ENCODE assay signal across 1 cellular context in genomic region chr1:27522148-27522859, GRCh38.
TF ChIP-seq lines count a peak whose summit lies in the region.

No MANE protein-coding gene starts in this region.

TF ChIP-seq in HepG2, 621 proteins besides CTCF, POLR2A, EP300 and RAD21 (continued from another document and continues in another):
- TF ChIP-seq ZNF687 (CRISPR knock-in tag; IDR thresholded peaks at IDR 0.05) (peak; percentile 96), ADNP (CRISPR knock-in tag; IDR thresholded peaks at IDR 0.05) (no peak), ZNF782 (CRISPR knock-in tag; IDR thresholded peaks at IDR 0.05; ENCODE audit: borderline replicate concordance) (no peak), ZSCAN9 (CRISPR knock-in tag; IDR thresholded peaks at IDR 0.05; ENCODE audit: borderline replicate concordance) (no peak), ZSCAN5A (CRISPR knock-in tag; IDR thresholded peaks at IDR 0.05; ENCODE audit: borderline replicate concordance) (no peak), STAT6 (CRISPR knock-in tag; IDR thresholded peaks at IDR 0.05; ENCODE audit: borderline replicate concordance) (no peak), ZFP41 (CRISPR knock-in tag; IDR thresholded peaks at IDR 0.05; ENCODE audit: borderline replicate concordance) (no peak), MIER2 (CRISPR knock-in tag; IDR thresholded peaks at IDR 0.05) (no peak), SETDB1 (CRISPR knock-in tag; IDR thresholded peaks at IDR 0.05; ENCODE audit: borderline replicate concordance) (no peak), FOXP4 (CRISPR knock-in tag; IDR thresholded peaks at IDR 0.05) (no peak), RBFOX2 (IDR thresholded peaks at IDR 0.05; ENCODE audit: low read depth, low read length) (no peak), ZNF629 (CRISPR knock-in tag; conservative IDR thresholded peaks at IDR 0.05) (no peak), EEA1 (CRISPR knock-in tag; IDR thresholded peaks at IDR 0.05; ENCODE audit: borderline replicate concordance) (no peak), ZSCAN21 (CRISPR knock-in tag; IDR thresholded peaks at IDR 0.05; ENCODE audit: borderline replicate concordance) (no peak), HDAC1 (CRISPR knock-in tag; IDR thresholded peaks at IDR 0.05) (peak; percentile 77), ZNF138 (CRISPR knock-in tag; IDR thresholded peaks at IDR 0.05; ENCODE audit: low read depth) (no peak), ZNF282 (IDR thresholded peaks at IDR 0.05; ENCODE audit: partially characterized antibody) (no peak), ATF6 (CRISPR knock-in tag; conservative IDR thresholded peaks at IDR 0.05) (no peak), HBP1 (CRISPR knock-in tag; IDR thresholded peaks at IDR 0.05; ENCODE audit: low read depth) (no peak), SOX5 (CRISPR knock-in tag; IDR thresholded peaks at IDR 0.05; ENCODE audit: borderline replicate concordance) (no peak), RXRB (CRISPR knock-in tag; IDR thresholded peaks at IDR 0.05; ENCODE audit: borderline replicate concordance) (no peak)
- TF ChIP-seq, protein P1, sequence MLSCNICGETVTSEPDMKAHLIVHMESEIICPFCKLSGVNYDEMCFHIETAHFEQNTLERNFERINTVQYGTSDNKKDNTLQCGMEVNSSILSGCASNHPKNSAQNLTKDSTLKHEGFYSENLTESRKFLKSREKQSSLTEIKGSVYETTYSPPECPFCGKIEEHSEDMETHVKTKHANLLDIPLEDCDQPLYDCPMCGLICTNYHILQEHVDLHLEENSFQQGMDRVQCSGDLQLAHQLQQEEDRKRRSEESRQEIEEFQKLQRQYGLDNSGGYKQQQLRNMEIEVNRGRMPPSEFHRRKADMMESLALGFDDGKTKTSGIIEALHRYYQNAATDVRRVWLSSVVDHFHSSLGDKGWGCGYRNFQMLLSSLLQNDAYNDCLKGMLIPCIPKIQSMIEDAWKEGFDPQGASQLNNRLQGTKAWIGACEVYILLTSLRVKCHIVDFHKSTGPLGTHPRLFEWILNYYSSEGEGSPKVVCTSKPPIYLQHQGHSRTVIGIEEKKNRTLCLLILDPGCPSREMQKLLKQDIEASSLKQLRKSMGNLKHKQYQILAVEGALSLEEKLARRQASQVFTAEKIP (CRISPR knock-in tag; IDR thresholded peaks at IDR 0.05; ENCODE audit: borderline replicate concordance), result no peak
- TF ChIP-seq, protein P2, sequence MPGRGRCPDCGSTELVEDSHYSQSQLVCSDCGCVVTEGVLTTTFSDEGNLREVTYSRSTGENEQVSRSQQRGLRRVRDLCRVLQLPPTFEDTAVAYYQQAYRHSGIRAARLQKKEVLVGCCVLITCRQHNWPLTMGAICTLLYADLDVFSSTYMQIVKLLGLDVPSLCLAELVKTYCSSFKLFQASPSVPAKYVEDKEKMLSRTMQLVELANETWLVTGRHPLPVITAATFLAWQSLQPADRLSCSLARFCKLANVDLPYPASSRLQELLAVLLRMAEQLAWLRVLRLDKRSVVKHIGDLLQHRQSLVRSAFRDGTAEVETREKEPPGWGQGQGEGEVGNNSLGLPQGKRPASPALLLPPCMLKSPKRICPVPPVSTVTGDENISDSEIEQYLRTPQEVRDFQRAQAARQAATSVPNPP (CRISPR knock-in tag; IDR thresholded peaks at IDR 0.05), result no peak
- TF ChIP-seq, protein P3, sequence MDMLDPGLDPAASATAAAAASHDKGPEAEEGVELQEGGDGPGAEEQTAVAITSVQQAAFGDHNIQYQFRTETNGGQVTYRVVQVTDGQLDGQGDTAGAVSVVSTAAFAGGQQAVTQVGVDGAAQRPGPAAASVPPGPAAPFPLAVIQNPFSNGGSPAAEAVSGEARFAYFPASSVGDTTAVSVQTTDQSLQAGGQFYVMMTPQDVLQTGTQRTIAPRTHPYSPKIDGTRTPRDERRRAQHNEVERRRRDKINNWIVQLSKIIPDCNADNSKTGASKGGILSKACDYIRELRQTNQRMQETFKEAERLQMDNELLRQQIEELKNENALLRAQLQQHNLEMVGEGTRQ (IDR thresholded peaks at IDR 0.05; ENCODE audit: low read depth, low read length), result no peak
- TF ChIP-seq, protein P3 (CRISPR knock-in tag; IDR thresholded peaks at IDR 0.05; ENCODE audit: borderline replicate concordance), result no peak
- TF ChIP-seq, protein P4, sequence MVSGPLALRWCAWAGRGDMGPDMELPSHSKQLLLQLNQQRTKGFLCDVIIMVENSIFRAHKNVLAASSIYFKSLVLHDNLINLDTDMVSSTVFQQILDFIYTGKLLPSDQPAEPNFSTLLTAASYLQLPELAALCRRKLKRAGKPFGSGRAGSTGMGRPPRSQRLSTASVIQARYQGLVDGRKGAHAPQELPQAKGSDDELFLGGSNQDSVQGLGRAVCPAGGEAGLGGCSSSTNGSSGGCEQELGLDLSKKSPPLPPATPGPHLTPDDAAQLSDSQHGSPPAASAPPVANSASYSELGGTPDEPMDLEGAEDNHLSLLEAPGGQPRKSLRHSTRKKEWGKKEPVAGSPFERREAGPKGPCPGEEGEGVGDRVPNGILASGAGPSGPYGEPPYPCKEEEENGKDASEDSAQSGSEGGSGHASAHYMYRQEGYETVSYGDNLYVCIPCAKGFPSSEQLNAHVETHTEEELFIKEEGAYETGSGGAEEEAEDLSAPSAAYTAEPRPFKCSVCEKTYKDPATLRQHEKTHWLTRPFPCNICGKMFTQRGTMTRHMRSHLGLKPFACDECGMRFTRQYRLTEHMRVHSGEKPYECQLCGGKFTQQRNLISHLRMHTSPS (CRISPR knock-in tag; IDR thresholded peaks at IDR 0.05; ENCODE audit: low read depth), result peak; percentile 12; the same call in 1 of the 2 replicates
- TF ChIP-seq, protein P5, sequence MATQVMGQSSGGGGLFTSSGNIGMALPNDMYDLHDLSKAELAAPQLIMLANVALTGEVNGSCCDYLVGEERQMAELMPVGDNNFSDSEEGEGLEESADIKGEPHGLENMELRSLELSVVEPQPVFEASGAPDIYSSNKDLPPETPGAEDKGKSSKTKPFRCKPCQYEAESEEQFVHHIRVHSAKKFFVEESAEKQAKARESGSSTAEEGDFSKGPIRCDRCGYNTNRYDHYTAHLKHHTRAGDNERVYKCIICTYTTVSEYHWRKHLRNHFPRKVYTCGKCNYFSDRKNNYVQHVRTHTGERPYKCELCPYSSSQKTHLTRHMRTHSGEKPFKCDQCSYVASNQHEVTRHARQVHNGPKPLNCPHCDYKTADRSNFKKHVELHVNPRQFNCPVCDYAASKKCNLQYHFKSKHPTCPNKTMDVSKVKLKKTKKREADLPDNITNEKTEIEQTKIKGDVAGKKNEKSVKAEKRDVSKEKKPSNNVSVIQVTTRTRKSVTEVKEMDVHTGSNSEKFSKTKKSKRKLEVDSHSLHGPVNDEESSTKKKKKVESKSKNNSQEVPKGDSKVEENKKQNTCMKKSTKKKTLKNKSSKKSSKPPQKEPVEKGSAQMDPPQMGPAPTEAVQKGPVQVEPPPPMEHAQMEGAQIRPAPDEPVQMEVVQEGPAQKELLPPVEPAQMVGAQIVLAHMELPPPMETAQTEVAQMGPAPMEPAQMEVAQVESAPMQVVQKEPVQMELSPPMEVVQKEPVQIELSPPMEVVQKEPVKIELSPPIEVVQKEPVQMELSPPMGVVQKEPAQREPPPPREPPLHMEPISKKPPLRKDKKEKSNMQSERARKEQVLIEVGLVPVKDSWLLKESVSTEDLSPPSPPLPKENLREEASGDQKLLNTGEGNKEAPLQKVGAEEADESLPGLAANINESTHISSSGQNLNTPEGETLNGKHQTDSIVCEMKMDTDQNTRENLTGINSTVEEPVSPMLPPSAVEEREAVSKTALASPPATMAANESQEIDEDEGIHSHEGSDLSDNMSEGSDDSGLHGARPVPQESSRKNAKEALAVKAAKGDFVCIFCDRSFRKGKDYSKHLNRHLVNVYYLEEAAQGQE (IDR thresholded peaks at IDR 0.05; ENCODE audit: borderline replicate concordance in 1 of 2, low read depth in 1 of 2, low read length in 2 of 2), result no peak
